24 cellular contexts compared by ENCODE assay signal in genomic region chr6:44567406-44567805, GRCh38.
"Had no signal": no experiment of that assay in that cellular context is flagged by ENCODE, and none has a peak within 500 bp of the region (broad histone marks: within the 10 kb centered on the region; RNA-seq: fewer than 3 reads in every experiment).

No MANE protein-coding gene starts in this region.

- H3K36me3 ChIP-seq: brain microvascular endothelial cell, gastrocnemius medialis, heart right ventricle, neutrophil, transverse colon had no signal

- H2AFZ ChIP-seq: parathyroid adenoma had no signal

- H3K27ac Mint-ChIP-seq: activated B cell treated with CpG ODN at 0.5 μM for 24 hours; activated CD8-positive, alpha-beta T cell treated with anti-CD3 and anti-CD28 coated beads, Interleukin-2, amount 10 ng/mL, durations not matched to agents 7 days and 5 days; activated naive CD8-positive, alpha-beta T cell; activated T-cell treated with anti-CD3 and anti-CD28 coated beads, Interleukin-2, amount 50 U/mL, for 72 hours; effector memory CD8-positive, alpha-beta T cell; natural killer cell had no signal

- H3K4me1 Mint-ChIP-seq: activated B cell treated with CpG ODN at 0.5 μM for 24 hours, natural killer cell had no signal

- ATAC-seq: activated CD8-positive, alpha-beta T cell treated with anti-CD3 and anti-CD28 coated beads, Interleukin-2, amount 10 ng/mL, durations not matched to agents 7 days and 5 days; activated T-cell treated with anti-CD3 and anti-CD28 coated beads, Interleukin-2, amount 50 U/mL, for 72 hours; effector memory CD8-positive, alpha-beta T cell; gastrocnemius medialis; heart right ventricle; left cardiac atrium; natural killer cell had no signal

- H3K27me3 ChIP-seq: gastrocnemius medialis, transverse colon had no signal

- H3K9ac ChIP-seq: parathyroid adenoma had no signal

- H3K27me3 Mint-ChIP-seq: activated naive CD8-positive, alpha-beta T cell had no signal

- H3K27ac ChIP-seq: brain microvascular endothelial cell, epithelial cell of prostate, gastrocnemius medialis, heart right ventricle, neutrophil, parathyroid adenoma, transverse colon had no signal

- H3K4me1 ChIP-seq: parathyroid adenoma had no signal

- H3K36me3 Mint-ChIP-seq: activated naive CD8-positive, alpha-beta T cell; natural killer cell had no signal

- DNase-seq: activated B cell treated with CpG ODN at 0.5 μM for 24 hours; activated CD4-positive, alpha-beta T cell treated with anti-CD3 and anti-CD28 coated beads for 48 hours; activated CD8-positive, alpha-beta memory T cell treated with anti-CD3 and anti-CD28 coated beads, Interleukin-2, amount 50 U/mL, for 4 hours; activated CD8-positive, alpha-beta T cell treated with anti-CD3 and anti-CD28 coated beads, Interleukin-2, amount 10 ng/mL, durations not matched to agents 7 days and 5 days; activated gamma-delta T cell; activated T-cell treated with anti-CD3 and anti-CD28 coated beads, Interleukin-2, amount 50 U/mL, for 72 hours; brain microvascular endothelial cell; cerebellar nuclear complex; dermis blood vessel endothelial cell; effector memory CD8-positive, alpha-beta T cell; heart right ventricle; left cardiac atrium; mammary epithelial cell; natural killer cell; small intestine; stimulated activated CD4-positive, alpha-beta T cell treated with anti-CD3 and anti-CD28 coated beads, Interleukin-4, amount 100 ng/mL, for 4 hours; stimulated activated CD8-positive, alpha-beta memory T cell treated with anti-CD3 and anti-CD28 coated beads, Interleukin-4, amount 100 ng/mL, for 48 hours; stimulated activated naive CD4-positive, alpha-beta T cell treated with Interleukin-2 at 50 U/mL for 16 hours; transverse colon had no signal

- H3K4me3 ChIP-seq: gastrocnemius medialis, heart right ventricle, transverse colon had no signal

- H3K79me2 ChIP-seq: parathyroid adenoma had no signal

- H3K9me3 Mint-ChIP-seq: activated B cell treated with CpG ODN at 0.5 μM for 24 hours; activated T-cell treated with anti-CD3 and anti-CD28 coated beads, Interleukin-2, amount 50 U/mL, for 72 hours; effector memory CD8-positive, alpha-beta T cell; natural killer cell had no signal

- H3K4me3 Mint-ChIP-seq: activated B cell treated with CpG ODN at 0.5 μM for 24 hours; activated CD8-positive, alpha-beta T cell treated with anti-CD3 and anti-CD28 coated beads, Interleukin-2, amount 10 ng/mL, durations not matched to agents 7 days and 5 days; activated naive CD8-positive, alpha-beta T cell; activated T-cell treated with anti-CD3 and anti-CD28 coated beads, Interleukin-2, amount 50 U/mL, for 72 hours; effector memory CD8-positive, alpha-beta T cell; natural killer cell had no signal

- H3K9me3 ChIP-seq: gastrocnemius medialis, heart right ventricle, neutrophil, transverse colon had no signal
